32 cellular contexts compared by ENCODE assay signal in the genomic region with DNA sequence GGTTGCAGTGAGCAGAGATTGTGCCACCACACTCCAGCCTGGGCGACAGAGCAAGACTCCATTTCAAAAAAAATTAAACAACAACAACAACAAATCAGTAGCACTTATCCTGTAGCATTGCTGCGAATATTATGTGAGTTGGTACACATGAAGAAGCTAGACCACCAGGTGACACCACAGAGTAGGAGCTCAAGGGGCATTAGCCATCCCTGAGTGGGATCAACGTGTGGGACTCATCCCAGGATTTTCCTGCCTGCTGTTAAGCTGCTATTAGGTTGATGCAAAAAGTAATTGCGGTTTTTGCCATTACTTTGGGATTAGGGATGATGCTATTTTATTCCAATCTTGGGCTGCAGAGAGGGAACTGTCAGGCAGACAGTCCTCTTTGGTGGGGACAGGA. TPM values are rescaled to one million over a fixed set of nuclear protein-coding genes. Genes with fewer than 3 reads are reported as not detected.
"Had no signal": no experiment of that assay in that cellular context is flagged by ENCODE, and none has a peak within 500 bp of the region (broad histone marks: within the 10 kb centered on the region; RNA-seq: fewer than 3 reads in every experiment).

No MANE protein-coding gene starts in this region.

- H3K4me1 Mint-ChIP-seq: brain had no signal

- H3K27ac ChIP-seq: KMS-11, SJSA1 had no signal

- H3K4me3 ChIP-seq: MG63, SJSA1 had no signal

- FAIRE-seq: astrocyte, colon, RCC 7860 had no signal

- H3K27ac Mint-ChIP-seq: activated CD8-positive, alpha-beta T cell treated with anti-CD3 and anti-CD28 coated beads, Interleukin-2, amount 10 ng/mL, durations not matched to agents 7 days and 5 days; activated naive CD4-positive, alpha-beta T cell treated with anti-CD3 and anti-CD28 coated beads for 36 hours; activated naive CD8-positive, alpha-beta T cell; activated T-cell treated with anti-CD3 and anti-CD28 coated beads, Interleukin-2, amount 50 U/mL, for 24 hours; activated T-helper 1 cell treated with anti-CD3 and anti-CD28 coated beads, Interleukin-12 subunit alpha, Interleukin-12 subunit beta, Interleukin-2, Interleukin-4 antibody, amounts not matched to agents 30 ng/mL and 10 ng/mL and 1 ng/mL, durations not matched to agents 14 hours and 24 hours and 36 hours; brain; T-helper 1 cell treated with Interleukin-12 subunit alpha and Interleukin-12 subunit beta and Interleukin-4 antibody, amounts not matched to agents 30 μg/mL and 1 μg/mL, for 36 hours; WTC11 had no signal

- H3K9me3 ChIP-seq: MG63, SJSA1 had no signal

- H3K4me1 ChIP-seq: SJSA1 had no signal

- H3K27me3 ChIP-seq: MG63 had no signal

- H3K36me3 Mint-ChIP-seq: activated naive CD8-positive, alpha-beta T cell; brain; WTC11 had no signal

- H3K27me3 Mint-ChIP-seq: activated naive CD8-positive, alpha-beta T cell; activated T-cell treated with anti-CD3 and anti-CD28 coated beads, Interleukin-2, amount 50 U/mL, for 24 hours; brain had no signal

- H3K9me3 Mint-ChIP-seq: activated naive CD4-positive, alpha-beta T cell treated with anti-CD3 and anti-CD28 coated beads for 36 hours; activated T-cell treated with anti-CD3 and anti-CD28 coated beads, Interleukin-2, amount 50 U/mL, for 24 hours; activated T-helper 1 cell treated with anti-CD3 and anti-CD28 coated beads, Interleukin-12 subunit alpha, Interleukin-12 subunit beta, Interleukin-2, Interleukin-4 antibody, amounts not matched to agents 30 ng/mL and 10 ng/mL and 1 ng/mL, durations not matched to agents 14 hours and 24 hours and 36 hours; T-helper 1 cell treated with Interleukin-12 subunit alpha and Interleukin-12 subunit beta and Interleukin-4 antibody, amounts not matched to agents 30 μg/mL and 1 μg/mL, for 36 hours; WTC11 had no signal

- H3K4me3 Mint-ChIP-seq: activated CD8-positive, alpha-beta T cell treated with anti-CD3 and anti-CD28 coated beads, Interleukin-2, amount 10 ng/mL, durations not matched to agents 7 days and 5 days; activated naive CD4-positive, alpha-beta T cell treated with anti-CD3 and anti-CD28 coated beads for 36 hours; activated naive CD8-positive, alpha-beta T cell; activated T-cell treated with anti-CD3 and anti-CD28 coated beads, Interleukin-2, amount 50 U/mL, for 24 hours; activated T-helper 1 cell treated with anti-CD3 and anti-CD28 coated beads, Interleukin-12 subunit alpha, Interleukin-12 subunit beta, Interleukin-2, Interleukin-4 antibody, amounts not matched to agents 30 ng/mL and 10 ng/mL and 1 ng/mL, durations not matched to agents 14 hours and 24 hours and 36 hours; brain; T-helper 1 cell treated with Interleukin-12 subunit alpha and Interleukin-12 subunit beta and Interleukin-4 antibody, amounts not matched to agents 30 μg/mL and 1 μg/mL, for 36 hours; WTC11 had no signal

- H3K36me3 ChIP-seq: MG63, SJSA1 had no signal

- H3K9ac ChIP-seq: KMS-11 had no signal

- DNase-seq: activated CD4-positive, alpha-beta T cell treated with anti-CD3 and anti-CD28 coated beads for 48 hours; activated CD4-positive, alpha-beta T cell treated with anti-CD3 and anti-CD28 coated beads, Interleukin-2, amount 50 U/mL, for 4 hours; activated CD4-positive, CD25-positive, alpha-beta regulatory T cell treated with anti-CD3 and anti-CD28 coated beads, Interleukin-2, amount 50 U/mL, for 72 hours; activated CD8-positive, alpha-beta T cell treated with anti-CD3 and anti-CD28 coated beads, Interleukin-2, amount 10 ng/mL, durations not matched to agents 7 days and 5 days; activated effector memory CD4-positive, alpha-beta T cell treated with anti-CD3 and anti-CD28 coated beads, Interleukin-2, amount 50 U/mL, for 16 hours; activated naive CD4-positive, alpha-beta T cell treated with anti-CD3 and anti-CD28 coated beads for 36 hours; activated T-cell treated with anti-CD3 and anti-CD28 coated beads, Interleukin-2, amount 50 U/mL, for 24 hours; amygdala; cerebellar nuclear complex; MG63; MV-4-11; NCI-H1092 treated with DMSO at 0.1 percent for 48 hours; NCI-H1417 treated with DMSO at 0.1 percent for 48 hours; NCI-H1694; NCI-H2029; NCI-H2107; NCI-H2171 treated with DMSO at 0.1 percent for 48 hours; NCI-H226; NCI-H510A treated with DMSO at 0.1 percent for 48 hours; NCI-H69; PC-3; SHP77 had no signal

RNA-seq across cellular contexts. Expression of gene OTOA, which starts 47.2 kb away (rescaled TPM):
- total RNA-seq: activated CD8-positive, alpha-beta T cell treated with anti-CD3 and anti-CD28 coated beads, Interleukin-2, amount 10 ng/mL, durations not matched to agents 7 days and 5 days; activated naive CD4-positive, alpha-beta T cell treated with anti-CD3 and anti-CD28 coated beads for 36 hours; activated T-helper 1 cell treated with anti-CD3 and anti-CD28 coated beads, Interleukin-12 subunit alpha, Interleukin-12 subunit beta, Interleukin-2, Interleukin-4 antibody, amounts not matched to agents 30 ng/mL and 10 ng/mL and 1 ng/mL, durations not matched to agents 14 hours and 24 hours and 36 hours; PC-3; SJSA1 had no signal

RNA-seq across cellular contexts. Expression of gene IGSF6, which starts 58.5 kb away (rescaled TPM):
- total RNA-seq: activated naive CD4-positive, alpha-beta T cell treated with anti-CD3 and anti-CD28 coated beads for 36 hours; activated T-helper 1 cell treated with anti-CD3 and anti-CD28 coated beads, Interleukin-12 subunit alpha, Interleukin-12 subunit beta, Interleukin-2, Interleukin-4 antibody, amounts not matched to agents 30 ng/mL and 10 ng/mL and 1 ng/mL, durations not matched to agents 14 hours and 24 hours and 36 hours; astrocyte; SJSA1; WTC11 had no signal
